ENCODE assay signal across 1 cellular context in the genomic region with DNA sequence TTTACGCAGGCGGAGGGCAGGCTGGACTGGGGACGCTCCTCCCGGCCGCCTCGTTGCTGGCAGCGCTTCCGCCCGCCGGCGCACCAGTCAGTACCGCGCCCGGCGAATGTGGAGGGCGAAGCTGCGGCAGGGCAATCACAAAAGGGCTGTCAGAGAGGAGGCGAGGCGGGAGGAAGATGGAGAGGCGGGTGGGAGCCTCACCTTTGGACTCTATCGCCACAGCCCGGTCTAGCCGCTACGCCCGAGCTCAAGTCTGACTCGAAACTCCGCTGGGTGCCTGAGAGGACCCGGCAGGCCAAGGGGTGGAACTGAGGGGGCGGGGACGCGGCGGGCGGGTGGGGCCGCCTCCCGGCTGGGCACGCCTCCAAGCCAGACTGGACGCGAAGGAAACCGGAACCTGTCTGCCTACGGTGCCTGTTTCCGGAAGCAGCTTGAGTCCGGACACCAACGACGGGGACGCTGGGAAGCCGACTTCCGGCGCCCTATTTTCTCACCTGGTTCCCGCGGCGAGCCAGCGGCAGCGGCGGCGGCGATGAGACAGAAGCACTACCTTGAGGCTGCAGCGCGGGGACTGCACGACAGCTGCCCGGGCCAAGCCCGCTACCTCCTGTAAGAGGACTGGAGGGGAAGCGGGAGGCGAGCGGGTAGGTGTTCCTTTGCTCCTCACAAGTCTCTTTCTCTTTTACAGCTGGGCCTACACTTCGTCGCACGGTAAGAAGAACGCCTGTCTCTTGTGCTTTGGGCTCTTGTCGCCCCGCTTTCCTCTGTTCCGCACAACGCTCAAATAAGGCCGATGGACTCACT.
A peak's percentile ranks its signal among the peaks of the same experiment; 100 is the strongest.
TF ChIP-seq lines count a peak whose summit lies in the region.

A gene (plus strand): TSS at position 483 of the 804 bp plus-strand sequence.

TF ChIP-seq in HepG2, 621 proteins besides CTCF, POLR2A, EP300 and RAD21 (continued from another document and continues in another):
- TF ChIP-seq, protein P1, sequence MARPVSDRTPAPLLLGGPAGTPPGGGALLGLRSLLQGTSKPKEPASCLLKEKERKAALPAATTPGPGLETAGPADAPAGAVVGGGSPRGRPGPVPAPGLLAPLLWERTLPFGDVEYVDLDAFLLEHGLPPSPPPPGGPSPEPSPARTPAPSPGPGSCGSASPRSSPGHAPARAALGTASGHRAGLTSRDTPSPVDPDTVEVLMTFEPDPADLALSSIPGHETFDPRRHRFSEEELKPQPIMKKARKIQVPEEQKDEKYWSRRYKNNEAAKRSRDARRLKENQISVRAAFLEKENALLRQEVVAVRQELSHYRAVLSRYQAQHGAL (CRISPR knock-in tag; IDR thresholded peaks at IDR 0.05; ENCODE audit: not compliant biosample characterization) = no peak
- TF ChIP-seq PRPF4 (IDR thresholded peaks at IDR 0.05; ENCODE audit: low read depth, low read length, poor library complexity, severe bottlenecking) (no peak), ZNF430 (CRISPR knock-in tag; IDR thresholded peaks at IDR 0.05) (peak; percentile 64), ZNF547 (CRISPR knock-in tag; IDR thresholded peaks at IDR 0.05) (peak; percentile 83; the same call in 1 of the 2 replicates), ARHGAP35 (CRISPR knock-in tag; IDR thresholded peaks at IDR 0.05; ENCODE audit: borderline replicate concordance) (0 out of 2 replicates have a peak, but pooled peaks have one; percentile 6), ZNF484 (CRISPR knock-in tag; IDR thresholded peaks at IDR 0.05; ENCODE audit: borderline replicate concordance, low read depth) (no peak), RARA (CRISPR knock-in tag; IDR thresholded peaks at IDR 0.05) (peak; percentile 41; the same call in 1 of the 2 replicates), IKZF1 (IDR thresholded peaks at IDR 0.05) (no peak), NBN (conservative IDR thresholded peaks at IDR 0.05) (no peak), GATAD1 (CRISPR knock-in tag; IDR thresholded peaks at IDR 0.05) (peak; percentile 96), CBFB (CRISPR knock-in tag; IDR thresholded peaks at IDR 0.05) (peak; percentile 77), NR1H2 (CRISPR knock-in tag; IDR thresholded peaks at IDR 0.05; ENCODE audit: borderline replicate concordance, low read depth) (no peak), MATR3 (CRISPR knock-in tag; IDR thresholded peaks at IDR 0.05) (no peak), PLRG1 (conservative IDR thresholded peaks at IDR 0.05) (no peak), RORA (CRISPR knock-in tag; IDR thresholded peaks at IDR 0.05) (no peak), HES4 (CRISPR knock-in tag; IDR thresholded peaks at IDR 0.05; ENCODE audit: borderline replicate concordance) (0 out of 2 replicates have a peak, but pooled peaks have one; percentile 84), ZFP1 (CRISPR knock-in tag; IDR thresholded peaks at IDR 0.05) (0 out of 2 replicates have a peak, but pooled peaks have one; percentile 87), ZNF225 (CRISPR knock-in tag; IDR thresholded peaks at IDR 0.05) (no peak), NFKBIZ (CRISPR knock-in tag; IDR thresholded peaks at IDR 0.05) (peak; percentile 90; the same call in 1 of the 2 replicates), ZNF619 (CRISPR knock-in tag; IDR thresholded peaks at IDR 0.05) (peak; percentile 59; the same call in 1 of the 2 replicates), LCORL (IDR thresholded peaks at IDR 0.05) (no peak), LCORL (CRISPR knock-in tag; IDR thresholded peaks at IDR 0.05) (peak; percentile 56), PHF5A (CRISPR knock-in tag; IDR thresholded peaks at IDR 0.05; ENCODE audit: low read depth, unreplicated experiment) (peak; percentile 56), ZNF17 (CRISPR knock-in tag; IDR thresholded peaks at IDR 0.05) (no peak), MED13 (CRISPR knock-in tag; IDR thresholded peaks at IDR 0.05) (peak; percentile 71; the same call in 1 of the 2 replicates)
- TF ChIP-seq, protein P2, sequence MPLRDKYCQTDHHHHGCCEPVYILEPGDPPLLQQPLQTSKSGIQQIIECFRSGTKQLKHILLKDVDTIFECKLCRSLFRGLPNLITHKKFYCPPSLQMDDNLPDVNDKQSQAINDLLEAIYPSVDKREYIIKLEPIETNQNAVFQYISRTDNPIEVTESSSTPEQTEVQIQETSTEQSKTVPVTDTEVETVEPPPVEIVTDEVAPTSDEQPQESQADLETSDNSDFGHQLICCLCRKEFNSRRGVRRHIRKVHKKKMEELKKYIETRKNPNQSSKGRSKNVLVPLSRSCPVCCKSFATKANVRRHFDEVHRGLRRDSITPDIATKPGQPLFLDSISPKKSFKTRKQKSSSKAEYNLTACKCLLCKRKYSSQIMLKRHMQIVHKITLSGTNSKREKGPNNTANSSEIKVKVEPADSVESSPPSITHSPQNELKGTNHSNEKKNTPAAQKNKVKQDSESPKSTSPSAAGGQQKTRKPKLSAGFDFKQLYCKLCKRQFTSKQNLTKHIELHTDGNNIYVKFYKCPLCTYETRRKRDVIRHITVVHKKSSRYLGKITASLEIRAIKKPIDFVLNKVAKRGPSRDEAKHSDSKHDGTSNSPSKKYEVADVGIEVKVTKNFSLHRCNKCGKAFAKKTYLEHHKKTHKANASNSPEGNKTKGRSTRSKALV (CRISPR knock-in tag; IDR thresholded peaks at IDR 0.05) = peak; percentile 54
- TF ChIP-seq, protein P3, sequence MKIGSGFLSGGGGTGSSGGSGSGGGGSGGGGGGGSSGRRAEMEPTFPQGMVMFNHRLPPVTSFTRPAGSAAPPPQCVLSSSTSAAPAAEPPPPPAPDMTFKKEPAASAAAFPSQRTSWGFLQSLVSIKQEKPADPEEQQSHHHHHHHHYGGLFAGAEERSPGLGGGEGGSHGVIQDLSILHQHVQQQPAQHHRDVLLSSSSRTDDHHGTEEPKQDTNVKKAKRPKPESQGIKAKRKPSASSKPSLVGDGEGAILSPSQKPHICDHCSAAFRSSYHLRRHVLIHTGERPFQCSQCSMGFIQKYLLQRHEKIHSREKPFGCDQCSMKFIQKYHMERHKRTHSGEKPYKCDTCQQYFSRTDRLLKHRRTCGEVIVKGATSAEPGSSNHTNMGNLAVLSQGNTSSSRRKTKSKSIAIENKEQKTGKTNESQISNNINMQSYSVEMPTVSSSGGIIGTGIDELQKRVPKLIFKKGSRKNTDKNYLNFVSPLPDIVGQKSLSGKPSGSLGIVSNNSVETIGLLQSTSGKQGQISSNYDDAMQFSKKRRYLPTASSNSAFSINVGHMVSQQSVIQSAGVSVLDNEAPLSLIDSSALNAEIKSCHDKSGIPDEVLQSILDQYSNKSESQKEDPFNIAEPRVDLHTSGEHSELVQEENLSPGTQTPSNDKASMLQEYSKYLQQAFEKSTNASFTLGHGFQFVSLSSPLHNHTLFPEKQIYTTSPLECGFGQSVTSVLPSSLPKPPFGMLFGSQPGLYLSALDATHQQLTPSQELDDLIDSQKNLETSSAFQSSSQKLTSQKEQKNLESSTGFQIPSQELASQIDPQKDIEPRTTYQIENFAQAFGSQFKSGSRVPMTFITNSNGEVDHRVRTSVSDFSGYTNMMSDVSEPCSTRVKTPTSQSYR (CRISPR knock-in tag; IDR thresholded peaks at IDR 0.05; ENCODE audit: borderline replicate concordance) = no peak
- TF ChIP-seq, protein P4, sequence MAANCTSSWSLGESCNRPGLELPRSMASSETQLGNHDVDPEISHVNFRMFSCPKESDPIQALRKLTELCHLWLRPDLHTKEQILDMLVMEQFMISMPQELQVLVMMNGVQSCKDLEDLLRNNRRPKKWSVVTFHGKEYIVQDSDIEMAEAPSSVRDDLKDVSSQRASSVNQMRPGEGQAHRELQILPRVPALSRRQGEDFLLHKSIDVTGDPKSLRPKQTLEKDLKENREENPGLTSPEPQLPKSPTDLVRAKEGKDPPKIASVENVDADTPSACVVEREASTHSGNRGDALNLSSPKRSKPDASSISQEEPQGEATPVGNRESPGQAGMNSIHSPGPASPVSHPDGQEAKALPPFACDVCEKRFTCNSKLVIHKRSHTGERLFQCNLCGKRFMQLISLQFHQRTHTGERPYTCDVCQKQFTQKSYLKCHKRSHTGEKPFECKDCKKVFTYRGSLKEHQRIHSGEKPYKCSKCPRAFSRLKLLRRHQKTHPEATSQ (CRISPR knock-in tag; IDR thresholded peaks at IDR 0.05; ENCODE audit: borderline replicate concordance) = peak; percentile 79; the same call in 1 of the 2 replicates
- TF ChIP-seq, protein P5, sequence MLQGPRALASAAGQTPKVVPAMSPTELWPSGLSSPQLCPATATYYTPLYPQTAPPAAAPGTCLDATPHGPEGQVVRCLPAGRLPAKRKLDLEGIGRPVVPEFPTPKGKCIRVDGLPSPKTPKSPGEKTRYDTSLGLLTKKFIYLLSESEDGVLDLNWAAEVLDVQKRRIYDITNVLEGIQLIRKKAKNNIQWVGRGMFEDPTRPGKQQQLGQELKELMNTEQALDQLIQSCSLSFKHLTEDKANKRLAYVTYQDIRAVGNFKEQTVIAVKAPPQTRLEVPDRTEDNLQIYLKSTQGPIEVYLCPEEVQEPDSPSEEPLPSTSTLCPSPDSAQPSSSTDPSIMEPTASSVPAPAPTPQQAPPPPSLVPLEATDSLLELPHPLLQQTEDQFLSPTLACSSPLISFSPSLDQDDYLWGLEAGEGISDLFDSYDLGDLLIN (CRISPR knock-in tag; IDR thresholded peaks at IDR 0.05; ENCODE audit: borderline replicate concordance) = 0 out of 2 replicates have a peak, but pooled peaks have one; percentile 72
- TF ChIP-seq, protein P6, sequence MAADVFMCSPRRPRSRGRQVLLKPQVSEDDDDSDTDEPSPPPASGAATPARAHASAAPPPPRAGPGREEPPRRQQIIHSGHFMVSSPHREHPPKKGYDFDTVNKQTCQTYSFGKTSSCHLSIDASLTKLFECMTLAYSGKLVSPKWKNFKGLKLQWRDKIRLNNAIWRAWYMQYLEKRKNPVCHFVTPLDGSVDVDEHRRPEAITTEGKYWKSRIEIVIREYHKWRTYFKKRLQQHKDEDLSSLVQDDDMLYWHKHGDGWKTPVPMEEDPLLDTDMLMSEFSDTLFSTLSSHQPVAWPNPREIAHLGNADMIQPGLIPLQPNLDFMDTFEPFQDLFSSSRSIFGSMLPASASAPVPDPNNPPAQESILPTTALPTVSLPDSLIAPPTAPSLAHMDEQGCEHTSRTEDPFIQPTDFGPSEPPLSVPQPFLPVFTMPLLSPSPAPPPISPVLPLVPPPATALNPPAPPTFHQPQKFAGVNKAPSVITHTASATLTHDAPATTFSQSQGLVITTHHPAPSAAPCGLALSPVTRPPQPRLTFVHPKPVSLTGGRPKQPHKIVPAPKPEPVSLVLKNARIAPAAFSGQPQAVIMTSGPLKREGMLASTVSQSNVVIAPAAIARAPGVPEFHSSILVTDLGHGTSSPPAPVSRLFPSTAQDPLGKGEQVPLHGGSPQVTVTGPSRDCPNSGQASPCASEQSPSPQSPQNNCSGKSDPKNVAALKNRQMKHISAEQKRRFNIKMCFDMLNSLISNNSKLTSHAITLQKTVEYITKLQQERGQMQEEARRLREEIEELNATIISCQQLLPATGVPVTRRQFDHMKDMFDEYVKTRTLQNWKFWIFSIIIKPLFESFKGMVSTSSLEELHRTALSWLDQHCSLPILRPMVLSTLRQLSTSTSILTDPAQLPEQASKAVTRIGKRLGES (CRISPR knock-in tag; IDR thresholded peaks at IDR 0.05; ENCODE audit: borderline replicate concordance) = no peak
- TF ChIP-seq, protein P7, sequence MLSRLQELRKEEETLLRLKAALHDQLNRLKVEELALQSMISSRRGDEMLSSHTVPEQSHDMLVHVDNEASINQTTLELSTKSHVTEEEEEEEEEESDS (CRISPR knock-in tag; IDR thresholded peaks at IDR 0.05; ENCODE audit: borderline replicate concordance) = no peak; the same call in 1 of the 2 replicates
- TF ChIP-seq, protein P8, sequence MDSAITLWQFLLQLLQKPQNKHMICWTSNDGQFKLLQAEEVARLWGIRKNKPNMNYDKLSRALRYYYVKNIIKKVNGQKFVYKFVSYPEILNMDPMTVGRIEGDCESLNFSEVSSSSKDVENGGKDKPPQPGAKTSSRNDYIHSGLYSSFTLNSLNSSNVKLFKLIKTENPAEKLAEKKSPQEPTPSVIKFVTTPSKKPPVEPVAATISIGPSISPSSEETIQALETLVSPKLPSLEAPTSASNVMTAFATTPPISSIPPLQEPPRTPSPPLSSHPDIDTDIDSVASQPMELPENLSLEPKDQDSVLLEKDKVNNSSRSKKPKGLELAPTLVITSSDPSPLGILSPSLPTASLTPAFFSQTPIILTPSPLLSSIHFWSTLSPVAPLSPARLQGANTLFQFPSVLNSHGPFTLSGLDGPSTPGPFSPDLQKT (CRISPR knock-in tag; IDR thresholded peaks at IDR 0.05; ENCODE audit: borderline replicate concordance) = no peak
- TF ChIP-seq, protein P9, sequence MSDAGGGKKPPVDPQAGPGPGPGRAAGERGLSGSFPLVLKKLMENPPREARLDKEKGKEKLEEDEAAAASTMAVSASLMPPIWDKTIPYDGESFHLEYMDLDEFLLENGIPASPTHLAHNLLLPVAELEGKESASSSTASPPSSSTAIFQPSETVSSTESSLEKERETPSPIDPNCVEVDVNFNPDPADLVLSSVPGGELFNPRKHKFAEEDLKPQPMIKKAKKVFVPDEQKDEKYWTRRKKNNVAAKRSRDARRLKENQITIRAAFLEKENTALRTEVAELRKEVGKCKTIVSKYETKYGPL (CRISPR knock-in tag; IDR thresholded peaks at IDR 0.05) = no peak
- TF ChIP-seq, protein P10, sequence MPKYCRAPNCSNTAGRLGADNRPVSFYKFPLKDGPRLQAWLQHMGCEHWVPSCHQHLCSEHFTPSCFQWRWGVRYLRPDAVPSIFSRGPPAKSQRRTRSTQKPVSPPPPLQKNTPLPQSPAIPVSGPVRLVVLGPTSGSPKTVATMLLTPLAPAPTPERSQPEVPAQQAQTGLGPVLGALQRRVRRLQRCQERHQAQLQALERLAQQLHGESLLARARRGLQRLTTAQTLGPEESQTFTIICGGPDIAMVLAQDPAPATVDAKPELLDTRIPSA (CRISPR knock-in tag; IDR thresholded peaks at IDR 0.05; ENCODE audit: borderline replicate concordance) = peak; percentile 41; the same call in 1 of the 2 replicates
- TF ChIP-seq, protein P11, sequence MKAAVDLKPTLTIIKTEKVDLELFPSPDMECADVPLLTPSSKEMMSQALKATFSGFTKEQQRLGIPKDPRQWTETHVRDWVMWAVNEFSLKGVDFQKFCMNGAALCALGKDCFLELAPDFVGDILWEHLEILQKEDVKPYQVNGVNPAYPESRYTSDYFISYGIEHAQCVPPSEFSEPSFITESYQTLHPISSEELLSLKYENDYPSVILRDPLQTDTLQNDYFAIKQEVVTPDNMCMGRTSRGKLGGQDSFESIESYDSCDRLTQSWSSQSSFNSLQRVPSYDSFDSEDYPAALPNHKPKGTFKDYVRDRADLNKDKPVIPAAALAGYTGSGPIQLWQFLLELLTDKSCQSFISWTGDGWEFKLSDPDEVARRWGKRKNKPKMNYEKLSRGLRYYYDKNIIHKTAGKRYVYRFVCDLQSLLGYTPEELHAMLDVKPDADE (CRISPR knock-in tag; IDR thresholded peaks at IDR 0.05) = peak; percentile 88; the same call in 1 of the 2 replicates
- TF ChIP-seq, protein P12, sequence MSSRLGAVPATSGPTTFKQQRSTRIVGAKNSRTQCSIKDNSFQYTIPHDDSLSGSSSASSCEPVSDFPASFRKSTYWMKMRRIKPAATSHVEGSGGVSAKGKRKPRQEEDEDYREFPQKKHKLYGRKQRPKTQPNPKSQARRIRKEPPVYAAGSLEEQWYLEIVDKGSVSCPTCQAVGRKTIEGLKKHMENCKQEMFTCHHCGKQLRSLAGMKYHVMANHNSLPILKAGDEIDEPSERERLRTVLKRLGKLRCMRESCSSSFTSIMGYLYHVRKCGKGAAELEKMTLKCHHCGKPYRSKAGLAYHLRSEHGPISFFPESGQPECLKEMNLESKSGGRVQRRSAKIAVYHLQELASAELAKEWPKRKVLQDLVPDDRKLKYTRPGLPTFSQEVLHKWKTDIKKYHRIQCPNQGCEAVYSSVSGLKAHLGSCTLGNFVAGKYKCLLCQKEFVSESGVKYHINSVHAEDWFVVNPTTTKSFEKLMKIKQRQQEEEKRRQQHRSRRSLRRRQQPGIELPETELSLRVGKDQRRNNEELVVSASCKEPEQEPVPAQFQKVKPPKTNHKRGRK (CRISPR knock-in tag; IDR thresholded peaks at IDR 0.05) = no peak
